Comparison of ENCODE assay signal across 19 cellular contexts in the genomic region with DNA sequence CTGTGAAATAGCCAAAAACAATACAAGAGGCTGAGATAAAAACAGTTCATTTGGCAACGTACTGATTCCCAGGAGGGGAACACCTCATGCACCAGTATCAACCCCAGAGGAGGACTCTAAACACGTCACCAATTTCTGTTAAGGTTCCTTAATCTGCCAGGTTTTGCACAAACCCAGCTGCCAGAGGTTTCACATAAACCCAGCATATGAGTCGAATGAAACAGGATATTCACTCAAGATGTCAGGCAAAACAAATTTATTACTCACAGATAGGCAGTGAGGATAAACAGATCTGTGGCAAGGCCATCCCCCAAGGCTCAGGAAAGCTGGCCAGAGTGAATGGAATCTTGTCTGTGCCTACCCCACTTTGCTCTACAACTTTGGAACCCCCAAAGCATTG.
A peak's percentile ranks its signal among the peaks of the same experiment; 100 is the strongest.
DNase-seq lines count a peak whose midpoint lies in the region; ATAC-seq, FAIRE-seq and TF ChIP-seq lines count a peak whose summit lies in the region.
"Had no signal": no experiment of that assay in that cellular context is flagged by ENCODE, and none has a peak within 500 bp of the region (broad histone marks: within the 10 kb centered on the region; RNA-seq: fewer than 3 reads in every experiment).

No MANE protein-coding gene starts in this region.

- H3K9ac ChIP-seq in smooth muscle cell (ENCODE audit: low read depth): no peak overlapping the region

- H3K9me3 ChIP-seq in right atrium auricular region (no peaks in the 10 kb centered on the region), RWPE2 (ENCODE audit: severe bottlenecking) (no peaks in the 10 kb centered on the region), smooth muscle cell (replicated peaks; ENCODE audit: low read depth) (no peaks in the 10 kb centered on the region), pancreas (no peaks in the 10 kb centered on the region)
- H3K9me3 ChIP-seq: prostate gland had no signal

- intact Hi-C loops in Right ventricle myocardium inferior (cut with DNase I) (no loop called here), pancreas (cut with DNase I) (no loop called here)

- no peaks in the 10 kb centered on the region for H3K79me2 ChIP-seq in smooth muscle cell (ENCODE audit: low read depth)

- H3K27ac ChIP-seq in right atrium auricular region (peak overlapping the region in 1 of 2 donors; percentile 25), RWPE2 (ENCODE audit: poor library complexity, severe bottlenecking) (no peak overlapping the region), smooth muscle cell (ENCODE audit: low read depth) (no peak overlapping the region), pancreas (no peak overlapping the region)
- H3K27ac ChIP-seq: prostate gland had no signal

- H3K4me1 ChIP-seq in right atrium auricular region (peaks cover 0 to 11% of the 10 kb centered on the region in 2 donors), RWPE2 (ENCODE audit: insufficient read depth, poor library complexity, severe bottlenecking) (no peaks in the 10 kb centered on the region), smooth muscle cell (ENCODE audit: low read depth) (no peaks in the 10 kb centered on the region), pancreas (no peaks in the 10 kb centered on the region)
- H3K4me1 ChIP-seq: prostate gland had no signal

- TF ChIP-seq CTCF in right atrium auricular region (IDR thresholded peaks at IDR 0.05) (no peak), RWPE2 (IDR thresholded peaks at IDR 0.05; ENCODE audit: poor library complexity, severe bottlenecking) (no peak), fibroblast of mammary gland (conservative IDR thresholded peaks at IDR 0.05; ENCODE audit: control insufficient read depth, insufficient read depth, low read depth, low read length) (no peak), smooth muscle cell (IDR thresholded peaks at IDR 0.05; ENCODE audit: borderline replicate concordance, insufficient read depth, poor library complexity, severe bottlenecking) (no peak), pancreas (IDR thresholded peaks at IDR 0.05) (no peak)

- no peaks in the 10 kb centered on the region for H3K36me3 ChIP-seq in right atrium auricular region
- no peaks in the 10 kb centered on the region for H3K36me3 ChIP-seq in RWPE2 (ENCODE audit: low read depth)
- no peaks in the 10 kb centered on the region for H3K36me3 ChIP-seq in smooth muscle cell (ENCODE audit: low read depth)
- H3K36me3 ChIP-seq in pancreas: no peaks in the 10 kb centered on the region
- H3K36me3 ChIP-seq: prostate gland had no signal

- no peak for FAIRE-seq in pancreas (lab: Jason Lieb, UNC)

- 32% methylated on average over 3 of the region's 3 CpGs for WGBS in smooth muscle cell (ENCODE audit: low lambda C conversion rate)
- 19 to 26% methylated on average over 3 of the region's 3 CpGs for WGBS in pancreas, 2 donors

- no peaks in the 10 kb centered on the region for H3F3A ChIP-seq in smooth muscle cell (ENCODE audit: low read depth)

- H3K27me3 ChIP-seq in right atrium auricular region: no peaks in the 10 kb centered on the region
- no peaks in the 10 kb centered on the region for H3K27me3 ChIP-seq in RWPE2 (ENCODE audit: insufficient read depth, poor library complexity, severe bottlenecking)
- no peaks in the 10 kb centered on the region for H3K27me3 ChIP-seq in smooth muscle cell (ENCODE audit: low read depth)
- H3K27me3 ChIP-seq in pancreas: no peaks in the 10 kb centered on the region

- DNase-seq in Right ventricle myocardium inferior (ENCODE audit: missing footprints): no peak
- no peak for DNase-seq in right atrium auricular region (ENCODE audit: low spot score)
- DNase-seq in RWPE2 (ENCODE audit: low spot score): no peak
- peak; percentile 0 for DNase-seq in fibroblast of mammary gland (ENCODE audit: low read depth)
- no peak for DNase-seq in smooth muscle cell (lab: John Stamatoyannopoulos, UW; ENCODE audit: unreplicated experiment)
- no peak for DNase-seq in pancreas
- no peak for DNase-seq in occipital lobe (lab: John Stamatoyannopoulos, UW)
- DNase-seq: activated CD4-positive, alpha-beta T cell treated with anti-CD3 and anti-CD28 coated beads, Interleukin-2, amount 50 U/mL, for 48 hours; activated T-cell treated with anti-CD3 and anti-CD28 coated beads, Interleukin-2, amount 50 U/mL, for 24 hours; CD4-positive, CD25-positive, alpha-beta regulatory T cell; EL; foreskin melanocyte; Karpas-422; left ventricle myocardium superior; NCI-H1417 treated with DMSO at 0.1 percent for 48 hours; NCI-H510A had no signal

- ATAC-seq in Right ventricle myocardium inferior (peak; percentile 39), RWPE2 (ENCODE audit: low read depth) (peak; percentile 21; the same call in 1 of the 3 replicates), pancreas (no peak), HG02588 (IDR thresholded peaks at IDR 0.05; ENCODE audit: unreplicated experiment) (no peak)
- ATAC-seq: left ventricle myocardium superior, Panc1 had no signal

- H2AFZ ChIP-seq in smooth muscle cell (ENCODE audit: low read depth): peak overlapping the region; percentile 37

- H3K4me2 ChIP-seq in smooth muscle cell: peak overlapping the region; percentile 17

- no peaks in the 10 kb centered on the region for H4K20me1 ChIP-seq in smooth muscle cell (ENCODE audit: low read depth)

- H3K4me3 ChIP-seq in right atrium auricular region: no peak overlapping the region
- H3K4me3 ChIP-seq in RWPE2 (ENCODE audit: severe bottlenecking): no peak overlapping the region
- H3K4me3 ChIP-seq in fibroblast of mammary gland (ENCODE audit: control insufficient read depth, low read depth, low read length): no peak overlapping the region
- H3K4me3 ChIP-seq in smooth muscle cell: no peak overlapping the region
- no peak overlapping the region for H3K4me3 ChIP-seq in pancreas
- H3K4me3 ChIP-seq: prostate gland had no signal

Comparison
In these comparisons a context has a peak if more than half of its experiments do, and no peak if none do; other contexts are left out.
1. ATAC-seq: peak in Right ventricle myocardium inferior (single experiment) and RWPE2 (single experiment); none in pancreas (0 of 4) and HG02588 (single experiment).